24 cellular contexts compared by ENCODE assay signal in the genomic region with DNA sequence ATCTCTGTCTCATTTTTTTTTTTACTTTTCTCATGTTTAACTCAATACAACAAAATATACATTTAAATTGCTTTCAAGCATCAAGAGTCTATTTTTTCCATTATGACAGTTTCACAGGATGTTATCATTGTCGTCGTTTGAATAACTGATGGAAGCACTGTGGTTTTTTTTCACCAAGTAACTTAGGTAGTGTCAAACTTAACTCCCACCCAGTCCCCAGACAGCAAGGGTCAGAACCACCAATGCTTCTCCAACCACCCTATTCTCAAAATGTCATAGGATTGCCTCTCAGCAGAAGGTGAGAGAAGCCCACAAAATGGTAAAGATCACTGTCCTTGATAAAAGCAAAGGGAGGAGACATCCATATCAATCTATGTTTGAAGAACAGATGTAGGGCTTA.
"Had no signal": no experiment of that assay in that cellular context is flagged by ENCODE, and none has a peak within 500 bp of the region (broad histone marks: within the 10 kb centered on the region; RNA-seq: fewer than 3 reads in every experiment).

No MANE protein-coding gene starts in this region.

- H3K4me1 Mint-ChIP-seq: activated CD4-positive, alpha-beta T cell treated with anti-CD3 and anti-CD28 coated beads for 36 hours; activated naive CD4-positive, alpha-beta T cell treated with anti-CD3 and anti-CD28 coated beads, Interleukin-2, amount 50 U/mL, for 24 hours; activated naive CD8-positive, alpha-beta T cell treated with anti-CD3 and anti-CD28 coated beads, Interleukin-2, amount 10 ng/mL, durations not matched to agents 7 days and 5 days; central memory CD8-positive, alpha-beta T cell had no signal

- H3K9me3 Mint-ChIP-seq: activated CD4-positive, alpha-beta memory T cell treated with anti-CD3 and anti-CD28 coated beads for 36 hours; activated CD4-positive, alpha-beta T cell treated with anti-CD3 and anti-CD28 coated beads, Interleukin-2, amount 10 ng/mL, durations not matched to agents 24 days and 14 days; activated naive CD4-positive, alpha-beta T cell treated with anti-CD3 and anti-CD28 coated beads for 36 hours; activated naive CD4-positive, alpha-beta T cell treated with anti-CD3 and anti-CD28 coated beads, Interleukin-2, amount 50 U/mL, for 24 hours; activated naive CD8-positive, alpha-beta T cell treated with anti-CD3 and anti-CD28 coated beads, Interleukin-2, amount 10 ng/mL, durations not matched to agents 7 days and 5 days; activated T-helper 1 cell treated with anti-CD3 and anti-CD28 coated beads, Interleukin-12 subunit alpha, Interleukin-12 subunit beta, Interleukin-2, Interleukin-4 antibody, amounts not matched to agents 30 ng/mL and 10 ng/mL and 1 ng/mL, durations not matched to agents 14 hours and 24 hours and 36 hours; activated T-helper 2 cell treated with anti-CD3 and anti-CD28 coated beads, Interferon-gamma antibody, Interleukin-2, Interleukin-4, amounts not matched to agents 10 μg/mL and 5 μg/mL and 100 μg/mL, durations not matched to agents 14 hours and 24 hours and 36 hours; central memory CD8-positive, alpha-beta T cell; dendritic cell treated with granulocyte-macrophage colony-stimulating factor and Interleukin-4, amounts not matched to agents 40 ng/mL and 50 ng/mL, for 4 days had no signal

- ATAC-seq: activated CD4-positive, alpha-beta T cell treated with anti-CD3 and anti-CD28 coated beads for 36 hours; foreskin keratinocyte; gastrocnemius medialis had no signal

- H3K36me3 Mint-ChIP-seq: activated CD4-positive, alpha-beta memory T cell treated with anti-CD3 and anti-CD28 coated beads for 36 hours; activated naive CD4-positive, alpha-beta T cell treated with anti-CD3 and anti-CD28 coated beads, Interleukin-2, amount 50 U/mL, for 24 hours; activated naive CD8-positive, alpha-beta T cell treated with anti-CD3 and anti-CD28 coated beads, Interleukin-2, amount 10 ng/mL, durations not matched to agents 7 days and 5 days had no signal

- H3K27me3 Mint-ChIP-seq: central memory CD8-positive, alpha-beta T cell; dendritic cell treated with granulocyte-macrophage colony-stimulating factor and Interleukin-4, amounts not matched to agents 40 ng/mL and 50 ng/mL, for 4 days had no signal

- H3K4me3 Mint-ChIP-seq: activated CD4-positive, alpha-beta memory T cell treated with anti-CD3 and anti-CD28 coated beads for 36 hours; activated CD4-positive, alpha-beta T cell treated with anti-CD3 and anti-CD28 coated beads for 36 hours; activated CD4-positive, alpha-beta T cell treated with anti-CD3 and anti-CD28 coated beads, Interleukin-2, amount 10 ng/mL, durations not matched to agents 24 days and 14 days; activated naive CD4-positive, alpha-beta T cell treated with anti-CD3 and anti-CD28 coated beads for 36 hours; activated naive CD4-positive, alpha-beta T cell treated with anti-CD3 and anti-CD28 coated beads, Interleukin-2, amount 50 U/mL, for 24 hours; activated naive CD8-positive, alpha-beta T cell treated with anti-CD3 and anti-CD28 coated beads, Interleukin-2, amount 10 ng/mL, durations not matched to agents 7 days and 5 days; activated T-helper 1 cell treated with anti-CD3 and anti-CD28 coated beads, Interleukin-12 subunit alpha, Interleukin-12 subunit beta, Interleukin-2, Interleukin-4 antibody, amounts not matched to agents 30 ng/mL and 10 ng/mL and 1 ng/mL, durations not matched to agents 14 hours and 24 hours and 36 hours; central memory CD8-positive, alpha-beta T cell; dendritic cell treated with granulocyte-macrophage colony-stimulating factor and Interleukin-4, amounts not matched to agents 40 ng/mL and 50 ng/mL, for 4 days had no signal

- DNase-seq: activated CD4-positive, alpha-beta memory T cell treated with anti-CD3 and anti-CD28 coated beads for 36 hours; activated CD4-positive, alpha-beta T cell treated with anti-CD3 and anti-CD28 coated beads for 36 hours; activated CD4-positive, alpha-beta T cell treated with anti-CD3 and anti-CD28 coated beads, Interleukin-2, amount 10 ng/mL, durations not matched to agents 24 days and 14 days; activated CD4-positive, CD25-positive, alpha-beta regulatory T cell; activated CD4-positive, CD25-positive, alpha-beta regulatory T cell treated with anti-CD3 and anti-CD28 coated beads, Interleukin-2, amount 50 U/mL, for 72 hours; activated CD8-positive, alpha-beta memory T cell treated with anti-CD3 and anti-CD28 coated beads for 24 hours; activated effector memory CD4-positive, alpha-beta T cell treated with anti-CD3 and anti-CD28 coated beads, Interleukin-2, amount 50 U/mL, for 16 hours; activated naive CD4-positive, alpha-beta T cell treated with anti-CD3 and anti-CD28 coated beads for 36 hours; activated naive CD8-positive, alpha-beta T cell treated with anti-CD3 and anti-CD28 coated beads, Interleukin-2, amount 10 ng/mL, durations not matched to agents 7 days and 5 days; activated T-cell treated with anti-CD3 and anti-CD28 coated beads, Interleukin-2, amount 50 U/mL, for 48 hours; amniotic stem cell; anterior cingulate cortex; brain microvascular endothelial cell; dorsolateral prefrontal cortex; effector memory CD4-positive, alpha-beta T cell; erythroblast; foreskin keratinocyte; gastrocnemius medialis; glutamatergic neuron had no signal

- H3K27ac Mint-ChIP-seq: activated CD4-positive, alpha-beta memory T cell treated with anti-CD3 and anti-CD28 coated beads for 36 hours; activated CD4-positive, alpha-beta T cell treated with anti-CD3 and anti-CD28 coated beads for 36 hours; activated CD4-positive, alpha-beta T cell treated with anti-CD3 and anti-CD28 coated beads, Interleukin-2, amount 10 ng/mL, durations not matched to agents 24 days and 14 days; activated naive CD4-positive, alpha-beta T cell treated with anti-CD3 and anti-CD28 coated beads for 36 hours; activated naive CD4-positive, alpha-beta T cell treated with anti-CD3 and anti-CD28 coated beads, Interleukin-2, amount 50 U/mL, for 24 hours; activated naive CD8-positive, alpha-beta T cell treated with anti-CD3 and anti-CD28 coated beads, Interleukin-2, amount 10 ng/mL, durations not matched to agents 7 days and 5 days; activated T-helper 1 cell treated with anti-CD3 and anti-CD28 coated beads, Interleukin-12 subunit alpha, Interleukin-12 subunit beta, Interleukin-2, Interleukin-4 antibody, amounts not matched to agents 30 ng/mL and 10 ng/mL and 1 ng/mL, durations not matched to agents 14 hours and 24 hours and 36 hours; activated T-helper 2 cell treated with anti-CD3 and anti-CD28 coated beads, Interferon-gamma antibody, Interleukin-2, Interleukin-4, amounts not matched to agents 10 μg/mL and 5 μg/mL and 100 μg/mL, durations not matched to agents 14 hours and 24 hours and 36 hours; dendritic cell treated with granulocyte-macrophage colony-stimulating factor and Interleukin-4, amounts not matched to agents 40 ng/mL and 50 ng/mL, for 4 days had no signal
